Comparison of ENCODE assay signal across 29 cellular contexts in genomic region chr5:168893231-168893630, GRCh38.
"Had no signal": no experiment of that assay in that cellular context is flagged by ENCODE, and none has a peak within 500 bp of the region (broad histone marks: within the 10 kb centered on the region; RNA-seq: fewer than 3 reads in every experiment).

No MANE protein-coding gene starts in this region.

- H3K4me3 ChIP-seq: adrenal gland, breast epithelium, cardiac muscle cell, colonic mucosa, esophagus squamous epithelium, gastroesophageal sphincter had no signal

- H3K4me1 ChIP-seq: adrenal gland, breast epithelium, colonic mucosa, esophagus squamous epithelium, gastroesophageal sphincter had no signal

- H3K36me3 ChIP-seq: adrenal gland, breast epithelium, cardiac muscle cell, colonic mucosa, esophagus squamous epithelium, gastroesophageal sphincter had no signal

- H3K27me3 ChIP-seq: adrenal gland, breast epithelium, cardiac muscle cell, colonic mucosa, gastroesophageal sphincter had no signal

- H3K9me3 ChIP-seq: adrenal gland, breast epithelium, colonic mucosa, esophagus squamous epithelium, gastroesophageal sphincter had no signal

- DNase-seq: activated CD4-positive, alpha-beta memory T cell treated with anti-CD3 and anti-CD28 coated beads for 36 hours; activated CD4-positive, alpha-beta T cell treated with anti-CD3 and anti-CD28 coated beads for 36 hours; activated CD4-positive, alpha-beta T cell treated with anti-CD3 and anti-CD28 coated beads, Interleukin-2, amount 10 ng/mL, durations not matched to agents 24 days and 14 days; activated CD4-positive, CD25-positive, alpha-beta regulatory T cell; activated CD4-positive, CD25-positive, alpha-beta regulatory T cell treated with anti-CD3 and anti-CD28 coated beads, Interleukin-2, amount 50 U/mL, for 72 hours; activated CD8-positive, alpha-beta memory T cell treated with anti-CD3 and anti-CD28 coated beads, Interleukin-2, amount 10 ng/mL, durations not matched to agents 7 days and 5 days; activated CD8-positive, alpha-beta memory T cell treated with anti-CD3 and anti-CD28 coated beads, Interleukin-2, amount 50 U/mL, for 4 hours; activated CD8-positive, alpha-beta T cell treated with anti-CD3 and anti-CD28 coated beads, Interleukin-2, amount 10 ng/mL, durations not matched to agents 7 days and 5 days; activated effector memory CD4-positive, alpha-beta T cell treated with anti-CD3 and anti-CD28 coated beads, Interleukin-2, amount 50 U/mL, for 16 hours; activated naive CD4-positive, alpha-beta T cell treated with anti-CD3 and anti-CD28 coated beads for 36 hours; activated naive CD8-positive, alpha-beta T cell treated with anti-CD3 and anti-CD28 coated beads for 36 hours; activated naive CD8-positive, alpha-beta T cell treated with anti-CD3 and anti-CD28 coated beads, Interleukin-2, amount 50 U/mL, for 24 hours; activated T-cell treated with anti-CD3 and anti-CD28 coated beads, Interleukin-2, amount 50 U/mL, for 1 hour; activated T-cell treated with anti-CD3 and anti-CD28 coated beads, Interleukin-2, amount 50 U/mL, for 48 hours; adrenal gland; amygdala; aorta; central memory CD4-positive, alpha-beta T cell; cerebellar nuclear complex; colonic mucosa; effector CD8-positive, alpha-beta T cell; esophagus squamous epithelium; foreskin melanocyte; head of caudate nucleus; T1000 had no signal

- ATAC-seq: activated CD4-positive, alpha-beta T cell treated with anti-CD3 and anti-CD28 coated beads for 36 hours; activated CD8-positive, alpha-beta memory T cell treated with anti-CD3 and anti-CD28 coated beads, Interleukin-2, amount 10 ng/mL, durations not matched to agents 7 days and 5 days; activated CD8-positive, alpha-beta T cell treated with anti-CD3 and anti-CD28 coated beads, Interleukin-2, amount 10 ng/mL, durations not matched to agents 7 days and 5 days; activated naive CD8-positive, alpha-beta T cell treated with anti-CD3 and anti-CD28 coated beads, Interleukin-2, amount 50 U/mL, for 24 hours; gastroesophageal sphincter had no signal

- H3K27ac ChIP-seq: adrenal gland, breast epithelium, cardiac muscle cell, colonic mucosa, epithelial cell of prostate, esophagus squamous epithelium, gastroesophageal sphincter had no signal
